Comparison of ENCODE assay signal across 11 cellular contexts in genomic region chr11:57885298-57886035, GRCh38.
DNase-seq lines count a peak whose midpoint lies in the region; ATAC-seq, FAIRE-seq and TF ChIP-seq lines count a peak whose summit lies in the region.
"Had no signal": no experiment of that assay in that cellular context is flagged by ENCODE, and none has a peak within 500 bp of the region (broad histone marks: within the 10 kb centered on the region; RNA-seq: fewer than 3 reads in every experiment).

No MANE protein-coding gene starts in this region.

- DNase-seq in ELR (ENCODE audit: low read depth) (peak; percentile 11), NAMALWA (ENCODE audit: low spot score) (peak; percentile 16), bronchial epithelial cell (ENCODE audit: low read depth) (no peak), mucosa of descending colon (peak in 1 of 3 donors; percentile 50), NCI-H2171 (lab: John Stamatoyannopoulos, UW) (no peak), CD1c-positive myeloid dendritic cell (ENCODE audit: extremely low spot score) (no peak), esophagus muscularis mucosa (ENCODE audit: extremely low spot score) (no peak)
- DNase-seq: HCEC 1CT, pancreas had no signal

- H3K4me1 ChIP-seq in mucosa of descending colon (ENCODE audit: low read depth) (no peaks in the 10 kb centered on the region), esophagus muscularis mucosa (no peaks in the 10 kb centered on the region)
- H3K4me1 ChIP-seq: pancreas, SJSA1 had no signal

- TF ChIP-seq CTCF in bronchial epithelial cell (IDR thresholded peaks at IDR 0.05; ENCODE audit: insufficient read depth, low read length, severe bottlenecking), result no peak
- TF ChIP-seq CTCF in mucosa of descending colon (IDR thresholded peaks at IDR 0.05), result no peak
- TF ChIP-seq CTCF in esophagus muscularis mucosa (IDR thresholded peaks at IDR 0.05), result no peak

- TF ChIP-seq POLR2A in esophagus muscularis mucosa (IDR thresholded peaks at IDR 0.05; ENCODE audit: low read depth), result no peak

- H3K4me3 ChIP-seq in bronchial epithelial cell (ENCODE audit: low read depth, low read length), result no peak overlapping the region
- H3K4me3 ChIP-seq in mucosa of descending colon, result no peak overlapping the region
- H3K4me3 ChIP-seq in esophagus muscularis mucosa, result no peak overlapping the region
- H3K4me3 ChIP-seq: pancreas, SJSA1 had no signal

- H3K27me3 ChIP-seq in bronchial epithelial cell (ENCODE audit: control insufficient read depth, insufficient read depth, low read length) (no peaks in the 10 kb centered on the region), esophagus muscularis mucosa (no peaks in the 10 kb centered on the region)
- H3K27me3 ChIP-seq: pancreas, SJSA1 had no signal

- H3K9me3 ChIP-seq in mucosa of descending colon (no peaks in the 10 kb centered on the region), esophagus muscularis mucosa (no peaks in the 10 kb centered on the region)
- H3K9me3 ChIP-seq: pancreas, SJSA1 had no signal

- H3K27ac ChIP-seq in esophagus muscularis mucosa (replicated peaks in 1 of 4), result no peak overlapping the region
- H3K27ac ChIP-seq: pancreas, SJSA1 had no signal

- peak; percentile 45 for ATAC-seq in mucosa of descending colon
- ATAC-seq in HG03439 (IDR thresholded peaks at IDR 0.05; ENCODE audit: unreplicated experiment), result no peak

- no peaks in the 10 kb centered on the region for H3K36me3 ChIP-seq in bronchial epithelial cell (ENCODE audit: control insufficient read depth, insufficient read depth, low read length)
- H3K36me3 ChIP-seq in mucosa of descending colon (ENCODE audit: low read depth), result no peaks in the 10 kb centered on the region
- H3K36me3 ChIP-seq in esophagus muscularis mucosa, result no peaks in the 10 kb centered on the region
- H3K36me3 ChIP-seq: pancreas, SJSA1 had no signal

- no peak for TF ChIP-seq EP300 in esophagus muscularis mucosa (IDR thresholded peaks at IDR 0.05)

- peak; percentile 62 for FAIRE-seq in bronchial epithelial cell (lab: Jason Lieb, UNC)
- FAIRE-seq: pancreas had no signal

- 31% methylated on average over 4 of the region's 4 CpGs for WGBS in esophagus muscularis mucosa

- intact Hi-C loops in mucosa of descending colon (cut with DNase I, micrococcal nuclease), result no loop called here
- intact Hi-C loops in esophagus muscularis mucosa (cut with DNase I), result no loop called here

Comparison
In these comparisons a context has a peak if more than half of its experiments do, and no peak if none do; other contexts are left out.
1. DNase-seq: peak in ELR (single experiment) and NAMALWA (single experiment); none in bronchial epithelial cell (single experiment), NCI-H2171 (single experiment), CD1c-positive myeloid dendritic cell (single experiment) and esophagus muscularis mucosa (single experiment).